ENCODE assay signal across 8 cellular contexts in genomic region chr3:50340404-50341329, GRCh38. TPM values are rescaled to one million over a fixed set of nuclear protein-coding genes. Genes with fewer than 3 reads are reported as not detected.
A peak's percentile ranks its signal among the peaks of the same experiment; 100 is the strongest.
DNase-seq lines count a peak whose midpoint lies in the region.

TSS of gene RASSF1 (minus strand) at chr3:50340836. CDS start at chr3:50340805, 31 bp downstream.

- peaks cover 0 to 2% of the 10 kb centered on the region in 2 donors for H3K27me3 Mint-ChIP-seq in CD8-positive, alpha-beta memory T cell
- no peaks in the 10 kb centered on the region for H3K27me3 Mint-ChIP-seq in activated CD4-positive, alpha-beta T cell treated with anti-CD3 and anti-CD28 coated beads, Interleukin-2, amount 10 ng/mL, durations not matched to agents 24 days and 14 days

- no peaks in the 10 kb centered on the region for H3K27me3 ChIP-seq in CD8-positive, alpha-beta memory T cell (ENCODE audit: insufficient read depth, low read length, poor library complexity, severe bottlenecking)
- peaks cover 80% of the 10 kb centered on the region for H3K27me3 ChIP-seq in ectodermal cell (ENCODE audit: control insufficient read depth, insufficient read depth, low read length, poor library complexity, severe bottlenecking)

- peaks cover 48 to 76% (median 57%) of the 10 kb centered on the region in 3 donors for H3K4me1 Mint-ChIP-seq in CD8-positive, alpha-beta memory T cell
- H3K4me1 Mint-ChIP-seq in activated CD4-positive, alpha-beta T cell treated with anti-CD3 and anti-CD28 coated beads, Interleukin-2, amount 10 ng/mL, durations not matched to agents 24 days and 14 days, result peaks cover 41% of the 10 kb centered on the region

- WGBS in ectodermal cell, 2 experiments, result 16% methylated on average over 90 of the region's 90 CpGs

- POLR2A ChIA-PET in CD8-positive, alpha-beta memory T cell (lab: Charles Lee), result interaction anchor here (0.5 to 2.4 kb wide), 9 partner anchors 9 to 1858 kb away, joined by 3 to 27 read pairs (median 4); partner anchors contain the start of genes CYB561D2, HEMK1, HYAL3 and NAA80

- H3K36me3 Mint-ChIP-seq in CD8-positive, alpha-beta memory T cell, result peaks cover 0 to 30% (median 2%) of the 10 kb centered on the region in 3 donors
- peaks cover 28% of the 10 kb centered on the region for H3K36me3 Mint-ChIP-seq in activated CD4-positive, alpha-beta T cell treated with anti-CD3 and anti-CD28 coated beads, Interleukin-2, amount 10 ng/mL, durations not matched to agents 24 days and 14 days (ENCODE audit: low read depth)

- in situ Hi-C loops in ACHN (cut with HindIII; ENCODE audit: low pct_ligation_motif_present, low pct_unique_long_range_greater_than_20kb, low sequenced_read_pairs), result no loop called here

- peak; percentile 56 to 83 (median 72) for DNase-seq in CD8-positive, alpha-beta memory T cell
- DNase-seq in HT-29 (ENCODE audit: low spot score) (peak; percentile 43), mesenteric fat pad (ENCODE audit: low spot score) (peak; percentile 94), DMS53 treated with DMSO at 0.1 percent for 48 hours (lab: John Stamatoyannopoulos, UW; ENCODE audit: unreplicated experiment) (no peak), ACHN (no peak)
- DNase-seq in activated CD4-positive, alpha-beta T cell treated with anti-CD3 and anti-CD28 coated beads, Interleukin-2, amount 10 ng/mL, durations not matched to agents 24 days and 14 days, result peak; percentile 94
- peak; percentile 45 for DNase-seq in stimulated activated naive CD4-positive, alpha-beta T cell treated with Interleukin-2 at 50 U/mL for 16 hours (lab: John Stamatoyannopoulos, UW)

- H3K9me3 Mint-ChIP-seq in CD8-positive, alpha-beta memory T cell, result no peaks in the 10 kb centered on the region
- H3K9me3 Mint-ChIP-seq in activated CD4-positive, alpha-beta T cell treated with anti-CD3 and anti-CD28 coated beads, Interleukin-2, amount 10 ng/mL, durations not matched to agents 24 days and 14 days, result no peaks in the 10 kb centered on the region

- H3K4me3 Mint-ChIP-seq in CD8-positive, alpha-beta memory T cell, result peak within 1 kb of the TSS; percentile 89 to 97 (median 94)
- H3K4me3 Mint-ChIP-seq in activated CD4-positive, alpha-beta T cell treated with anti-CD3 and anti-CD28 coated beads, Interleukin-2, amount 10 ng/mL, durations not matched to agents 24 days and 14 days, result peak within 1 kb of the TSS; percentile 85

- peaks cover 52% of the 10 kb centered on the region for H3K4me1 ChIP-seq in CD8-positive, alpha-beta memory T cell (ENCODE audit: insufficient read depth, low read length)
- peaks cover 13% of the 10 kb centered on the region for H3K4me1 ChIP-seq in ectodermal cell (ENCODE audit: control insufficient read depth, insufficient read depth, low read length)

- intact Hi-C loops in activated CD4-positive, alpha-beta T cell treated with anti-CD3 and anti-CD28 coated beads, Interleukin-2, amount 10 ng/mL, durations not matched to agents 24 days and 14 days (cut with micrococcal nuclease), result loop anchor here (1.0 kb wide), 1 partner anchor 10 kb away; the partner anchor contains the start of genes CYB561D2 and NPRL2

- H3K9me3 ChIP-seq in CD8-positive, alpha-beta memory T cell (ENCODE audit: low read length), result no peaks in the 10 kb centered on the region
- H3K9me3 ChIP-seq in ectodermal cell (ENCODE audit: control insufficient read depth, low read length), result no peaks in the 10 kb centered on the region

- peak within 1 kb of the TSS; percentile 90 to 98 (median 97) for H3K27ac Mint-ChIP-seq in CD8-positive, alpha-beta memory T cell
- H3K27ac Mint-ChIP-seq in activated CD4-positive, alpha-beta T cell treated with anti-CD3 and anti-CD28 coated beads, Interleukin-2, amount 10 ng/mL, durations not matched to agents 24 days and 14 days, result peak within 1 kb of the TSS; percentile 99

- no peaks in the 10 kb centered on the region for H3K36me3 ChIP-seq in CD8-positive, alpha-beta memory T cell (ENCODE audit: insufficient read depth, low read length)
- no peaks in the 10 kb centered on the region for H3K36me3 ChIP-seq in ectodermal cell (ENCODE audit: control insufficient read depth, insufficient read depth, low read length)

- peak within 1 kb of the TSS; percentile 88 for H3K27ac ChIP-seq in CD8-positive, alpha-beta memory T cell (ENCODE audit: low read depth, low read length)
- H3K27ac ChIP-seq in ectodermal cell (ENCODE audit: insufficient read depth, low read depth, low read length, poor library complexity, severe bottlenecking), result no peak within 1 kb of the TSS

- peak within 1 kb of the TSS; percentile 73 for H3K4me3 ChIP-seq in CD8-positive, alpha-beta memory T cell (ENCODE audit: low read length)
- H3K4me3 ChIP-seq in ectodermal cell (ENCODE audit: insufficient read depth, low read depth, low read length), result peak within 1 kb of the TSS; percentile 13

- CTCF ChIA-PET in CD8-positive, alpha-beta memory T cell (lab: Charles Lee), result interaction anchor here (1.0 to 8.5 kb wide), 9 partner anchors 9 to 228 kb away, joined by 3 to 103 read pairs (median 4); partner anchors contain the start of genes CYB561D2, HEMK1, NPRL2 and TUSC2

RNA-seq across cellular contexts. Expression of gene RASSF1, which starts in this region (rescaled TPM):
- total RNA-seq in CD8-positive, alpha-beta memory T cell, result 10 to 100 TPM; 70.8 to 71.9 TPM
- 152 TPM for polyA plus RNA-seq in CD8-positive, alpha-beta memory T cell
- 24.2 and 30.2 TPM in 2 replicates for total RNA-seq in HT-29 (2014; rRNA removed; shearing (Covaris generic))
- total RNA-seq in activated CD4-positive, alpha-beta T cell treated with anti-CD3 and anti-CD28 coated beads, Interleukin-2, amount 10 ng/mL, durations not matched to agents 24 days and 14 days, result 68.3 and 68.8 TPM in 2 replicates
- 15.4 TPM for polyA plus RNA-seq in ectodermal cell (2013, experiment 1 of 4)
- 12.1 TPM for polyA plus RNA-seq in ectodermal cell (2013, experiment 2 of 4)
- polyA plus RNA-seq in ectodermal cell (2013, experiment 3 of 4), result 12.7 TPM
- 12.2 TPM for polyA plus RNA-seq in ectodermal cell (2013, experiment 4 of 4)
- 45.3 TPM for total RNA-seq in mesenteric fat pad

Comparison
In these comparisons a context has a peak if more than half of its experiments do, and no peak if none do; other contexts are left out.
1. DNase-seq: peak in CD8-positive, alpha-beta memory T cell (5 of 5), HT-29 (single experiment), activated CD4-positive, alpha-beta T cell treated with anti-CD3 and anti-CD28 coated beads, Interleukin-2, amount 10 ng/mL, durations not matched to agents 24 days and 14 days (single experiment), mesenteric fat pad (single experiment) and stimulated activated naive CD4-positive, alpha-beta T cell treated with Interleukin-2 at 50 U/mL for 16 hours (single experiment); none in DMS53 treated with DMSO at 0.1 percent for 48 hours (single experiment) and ACHN (single experiment).